ENCODE assay signal across 8 cellular contexts in genomic region chr10:102712843-102713242, GRCh38. TPM values are rescaled to one million over a fixed set of nuclear protein-coding genes. Genes with fewer than 3 reads are reported as not detected.
DNase-seq lines count a peak whose midpoint lies in the region; ATAC-seq and TF ChIP-seq lines count a peak whose summit lies in the region.

No MANE protein-coding gene starts in this region.

- H3K9me3 ChIP-seq in iPS-18c (ENCODE audit: control insufficient read depth, insufficient read depth, low read length) (peaks cover 2% of the 10 kb centered on the region), thyroid gland (no peaks in the 10 kb centered on the region)

- H3K4me1 ChIP-seq in thyroid gland, result peaks cover 2 to 8% of the 10 kb centered on the region in 2 donors

- H3K27me3 Mint-ChIP-seq in activated T-cell treated with anti-CD3 and anti-CD28 coated beads, Interleukin-2, amount 50 U/mL, for 24 hours, result no peaks in the 10 kb centered on the region
- no peaks in the 10 kb centered on the region for H3K27me3 Mint-ChIP-seq in activated T-helper 1 cell treated with anti-CD3 and anti-CD28 coated beads, Interleukin-12 subunit alpha, Interleukin-12 subunit beta, Interleukin-2, Interleukin-4 antibody, amounts not matched to agents 30 ng/mL and 10 ng/mL and 1 ng/mL, durations not matched to agents 14 hours and 24 hours and 36 hours (ENCODE audit: insufficient read depth)

- WGBS in thyroid gland, 2 donors, result 71% methylated on average over 1 of the region's 1 CpG

- no peak for DNase-seq in activated T-cell treated with anti-CD3 and anti-CD28 coated beads, Interleukin-2, amount 50 U/mL, for 24 hours
- DNase-seq in activated T-cell treated with anti-CD3 and anti-CD28 coated beads, Interleukin-2, amount 50 U/mL, for 48 hours, result no peak
- DNase-seq in activated T-helper 1 cell treated with anti-CD3 and anti-CD28 coated beads, Interleukin-12 subunit alpha, Interleukin-12 subunit beta, Interleukin-2, Interleukin-4 antibody, amounts not matched to agents 30 ng/mL and 10 ng/mL and 1 ng/mL, durations not matched to agents 14 hours and 24 hours and 36 hours (ENCODE audit: low spot score), result no peak
- DNase-seq in thyroid gland (no peak), NCI-H2107 treated with DMSO at 0.1 percent for 48 hours (lab: John Stamatoyannopoulos, UW; ENCODE audit: unreplicated experiment) (no peak), sciatic nerve (ENCODE audit: low spot score) (no peak), NCI-H524 (lab: John Stamatoyannopoulos, UW) (no peak)

- peak overlapping the region; percentile 99 for H3K4me3 ChIP-seq in iPS-18c (ENCODE audit: insufficient read depth, low read depth, low read length)
- H3K4me3 ChIP-seq in thyroid gland (replicated peaks in 1 of 3), result peak overlapping the region in 1 of 3 donors; percentile 81

- TF ChIP-seq CTCF in thyroid gland (IDR thresholded peaks at IDR 0.05), result no peak

- H3K4me3 Mint-ChIP-seq in activated T-cell treated with anti-CD3 and anti-CD28 coated beads, Interleukin-2, amount 50 U/mL, for 24 hours, result peak overlapping the region; percentile 85
- peak overlapping the region; percentile 88 for H3K4me3 Mint-ChIP-seq in activated T-helper 1 cell treated with anti-CD3 and anti-CD28 coated beads, Interleukin-12 subunit alpha, Interleukin-12 subunit beta, Interleukin-2, Interleukin-4 antibody, amounts not matched to agents 30 ng/mL and 10 ng/mL and 1 ng/mL, durations not matched to agents 14 hours and 24 hours and 36 hours

- peaks cover 61% of the 10 kb centered on the region for H3K4me1 Mint-ChIP-seq in activated T-cell treated with anti-CD3 and anti-CD28 coated beads, Interleukin-2, amount 50 U/mL, for 24 hours (ENCODE audit: low read depth)
- peaks cover 47% of the 10 kb centered on the region for H3K4me1 Mint-ChIP-seq in activated T-helper 1 cell treated with anti-CD3 and anti-CD28 coated beads, Interleukin-12 subunit alpha, Interleukin-12 subunit beta, Interleukin-2, Interleukin-4 antibody, amounts not matched to agents 30 ng/mL and 10 ng/mL and 1 ng/mL, durations not matched to agents 14 hours and 24 hours and 36 hours (ENCODE audit: low read depth)

- peaks cover 43% of the 10 kb centered on the region for H3K36me3 Mint-ChIP-seq in activated T-cell treated with anti-CD3 and anti-CD28 coated beads, Interleukin-2, amount 50 U/mL, for 24 hours (ENCODE audit: low read depth)
- peaks cover 8% of the 10 kb centered on the region for H3K36me3 Mint-ChIP-seq in activated T-helper 1 cell treated with anti-CD3 and anti-CD28 coated beads, Interleukin-12 subunit alpha, Interleukin-12 subunit beta, Interleukin-2, Interleukin-4 antibody, amounts not matched to agents 30 ng/mL and 10 ng/mL and 1 ng/mL, durations not matched to agents 14 hours and 24 hours and 36 hours (ENCODE audit: low read depth)

- H3K9me3 Mint-ChIP-seq in activated T-cell treated with anti-CD3 and anti-CD28 coated beads, Interleukin-2, amount 50 U/mL, for 24 hours, result no peaks in the 10 kb centered on the region
- H3K9me3 Mint-ChIP-seq in activated T-helper 1 cell treated with anti-CD3 and anti-CD28 coated beads, Interleukin-12 subunit alpha, Interleukin-12 subunit beta, Interleukin-2, Interleukin-4 antibody, amounts not matched to agents 30 ng/mL and 10 ng/mL and 1 ng/mL, durations not matched to agents 14 hours and 24 hours and 36 hours, result no peaks in the 10 kb centered on the region

- no peaks in the 10 kb centered on the region for H3K36me3 ChIP-seq in thyroid gland

- no peak for TF ChIP-seq POLR2A in thyroid gland (IDR thresholded peaks at IDR 0.05)

- no peaks in the 10 kb centered on the region for H3K27me3 ChIP-seq in thyroid gland

- peak overlapping the region in 2 of 3 donors; percentile 73 to 74 for H3K27ac ChIP-seq in thyroid gland

- no peak for ATAC-seq in sciatic nerve

- intact Hi-C loops in activated T-helper 1 cell treated with anti-CD3 and anti-CD28 coated beads, Interleukin-12 subunit alpha, Interleukin-12 subunit beta, Interleukin-2, Interleukin-4 antibody, amounts not matched to agents 30 ng/mL and 10 ng/mL and 1 ng/mL, durations not matched to agents 14 hours and 24 hours and 36 hours (cut with micrococcal nuclease), result loop anchor here (1.0 to 10.0 kb wide), 12 partner anchors 8 to 1202 kb away; partner anchors contain the start of genes ARMH3, BORCS7, CNNM2 and GBF1
- intact Hi-C loops in thyroid gland (cut with DNase I), result no loop called here
- intact Hi-C loops in sciatic nerve (cut with DNase I), result loop anchor here (10.0 kb wide), 1 partner anchor 68 kb away; the partner anchor contains the start of gene TRIM8

- peak overlapping the region; percentile 92 for H3K27ac Mint-ChIP-seq in activated T-cell treated with anti-CD3 and anti-CD28 coated beads, Interleukin-2, amount 50 U/mL, for 24 hours
- peak overlapping the region; percentile 91 for H3K27ac Mint-ChIP-seq in activated T-helper 1 cell treated with anti-CD3 and anti-CD28 coated beads, Interleukin-12 subunit alpha, Interleukin-12 subunit beta, Interleukin-2, Interleukin-4 antibody, amounts not matched to agents 30 ng/mL and 10 ng/mL and 1 ng/mL, durations not matched to agents 14 hours and 24 hours and 36 hours

RNA-seq across cellular contexts. Expression of gene ARL3, which starts 1.4 kb away (rescaled TPM):
- 6.6 and 6.8 TPM in 2 replicates for total RNA-seq in activated T-helper 1 cell treated with anti-CD3 and anti-CD28 coated beads, Interleukin-12 subunit alpha, Interleukin-12 subunit beta, Interleukin-2, Interleukin-4 antibody, amounts not matched to agents 30 ng/mL and 10 ng/mL and 1 ng/mL, durations not matched to agents 14 hours and 24 hours and 36 hours
- total RNA-seq in thyroid gland (10 to 100 TPM in 2 of 4 donors, 1 to 10 TPM in 2; 6.6 to 13.4 (median 10.2) TPM), sciatic nerve (17.4 TPM)

RNA-seq across cellular contexts. Expression of gene SFXN2, which starts 1.6 kb away (rescaled TPM):
- 39.5 and 44.0 TPM in 2 replicates for total RNA-seq in activated T-helper 1 cell treated with anti-CD3 and anti-CD28 coated beads, Interleukin-12 subunit alpha, Interleukin-12 subunit beta, Interleukin-2, Interleukin-4 antibody, amounts not matched to agents 30 ng/mL and 10 ng/mL and 1 ng/mL, durations not matched to agents 14 hours and 24 hours and 36 hours
- total RNA-seq in thyroid gland (10 to 100 TPM in 3 of 4 donors, 1 to 10 TPM in 1; 5.1 to 38.4 (median 20.9) TPM), sciatic nerve (7.6 TPM)

RNA-seq across cellular contexts. Expression of gene WBP1L, which starts 30.9 kb away (rescaled TPM):
- 19.4 and 20.0 TPM in 2 replicates for total RNA-seq in activated T-helper 1 cell treated with anti-CD3 and anti-CD28 coated beads, Interleukin-12 subunit alpha, Interleukin-12 subunit beta, Interleukin-2, Interleukin-4 antibody, amounts not matched to agents 30 ng/mL and 10 ng/mL and 1 ng/mL, durations not matched to agents 14 hours and 24 hours and 36 hours
- total RNA-seq in thyroid gland (100 to 1,000 TPM; 194 to 384 (median 314) TPM), sciatic nerve (66.2 TPM)
